In genomic region chr3:12350151-12350813, GRCh38 we compare ENCODE assay signal across 14 cellular contexts.
DNase-seq lines count a peak whose midpoint lies in the region; ATAC-seq and TF ChIP-seq lines count a peak whose summit lies in the region.
"Had no signal": no experiment of that assay in that cellular context is flagged by ENCODE, and none has a peak within 500 bp of the region (broad histone marks: within the 10 kb centered on the region; RNA-seq: fewer than 3 reads in every experiment).

No MANE protein-coding gene starts in this region.

- peaks cover 17 to 33% (median 24%) of the 10 kb centered on the region in 4 donors for H3K4me1 ChIP-seq in upper lobe of left lung

- no peaks in the 10 kb centered on the region for H3K36me3 ChIP-seq in upper lobe of left lung

- H3K9me3 ChIP-seq in upper lobe of left lung, result no peaks in the 10 kb centered on the region

- TF ChIP-seq EP300 in upper lobe of left lung (IDR thresholded peaks at IDR 0.05), result peak in 1 of 4 donors; percentile 78

- H3K27ac ChIP-seq in upper lobe of left lung, result peak overlapping the region in 2 of 4 donors; percentile 4 to 67

- ATAC-seq in upper lobe of left lung (ENCODE audit: low FRiP score in 2 of 2) (peak; percentile 62 to 78), HG02840 (IDR thresholded peaks at IDR 0.05; ENCODE audit: low FRiP score, unreplicated experiment) (no peak), HG02938 (IDR thresholded peaks at IDR 0.05; ENCODE audit: unreplicated experiment) (no peak)
- ATAC-seq: K562 had no signal

- no peaks in the 10 kb centered on the region for H3K27me3 ChIP-seq in upper lobe of left lung

- no peak for TF ChIP-seq CTCF in upper lobe of left lung (IDR thresholded peaks at IDR 0.05)

- peak; percentile 78 for DNase-seq in NOMO-1 treated with dmso at 0.1 percent for 144 hours (lab: John Stamatoyannopoulos, UW; ENCODE audit: unreplicated experiment)
- peak; percentile 91 to 96 for DNase-seq in dermis microvascular lymphatic vessel endothelial cell (ENCODE audit: low read depth in 2 of 2)
- DNase-seq in lung microvascular endothelial cell (ENCODE audit: low read depth in 2 of 2), result peak; percentile 91 to 93
- DNase-seq in upper lobe of left lung, result peak in 1 of 2 donors; percentile 70
- DNase-seq in NCI-H82 treated with DMSO at 0.1 percent for 48 hours (lab: John Stamatoyannopoulos, UW; ENCODE audit: unreplicated experiment), result no peak
- DNase-seq: activated CD4-positive, alpha-beta T cell treated with anti-CD3 and anti-CD28 coated beads for 48 hours; activated effector memory CD4-positive, alpha-beta T cell treated with Interleukin-2 at 50 U/mL for 16 hours; NCI-H2171 treated with DMSO at 0.1 percent for 48 hours; nephron progenitor cell; SHP77; stimulated activated CD4-positive, alpha-beta T cell treated with anti-CD3 and anti-CD28 coated beads, Interleukin-4, amount 100 ng/mL, for 24 hours had no signal

- 24 to 29% methylated on average over 8 of the region's 8 CpGs for WGBS in upper lobe of left lung, 2 donors

- TF ChIP-seq POLR2A in upper lobe of left lung (IDR thresholded peaks at IDR 0.05), result no peak

- no peak overlapping the region for H3K4me3 ChIP-seq in upper lobe of left lung
- H3K4me3 ChIP-seq: K562 had no signal

Comparison
In these comparisons a context has a peak if more than half of its experiments do, and no peak if none do; other contexts are left out.
1. ATAC-seq: peak in upper lobe of left lung (2 of 2); none in HG02840 (single experiment) and HG02938 (single experiment).